In the genomic region with DNA sequence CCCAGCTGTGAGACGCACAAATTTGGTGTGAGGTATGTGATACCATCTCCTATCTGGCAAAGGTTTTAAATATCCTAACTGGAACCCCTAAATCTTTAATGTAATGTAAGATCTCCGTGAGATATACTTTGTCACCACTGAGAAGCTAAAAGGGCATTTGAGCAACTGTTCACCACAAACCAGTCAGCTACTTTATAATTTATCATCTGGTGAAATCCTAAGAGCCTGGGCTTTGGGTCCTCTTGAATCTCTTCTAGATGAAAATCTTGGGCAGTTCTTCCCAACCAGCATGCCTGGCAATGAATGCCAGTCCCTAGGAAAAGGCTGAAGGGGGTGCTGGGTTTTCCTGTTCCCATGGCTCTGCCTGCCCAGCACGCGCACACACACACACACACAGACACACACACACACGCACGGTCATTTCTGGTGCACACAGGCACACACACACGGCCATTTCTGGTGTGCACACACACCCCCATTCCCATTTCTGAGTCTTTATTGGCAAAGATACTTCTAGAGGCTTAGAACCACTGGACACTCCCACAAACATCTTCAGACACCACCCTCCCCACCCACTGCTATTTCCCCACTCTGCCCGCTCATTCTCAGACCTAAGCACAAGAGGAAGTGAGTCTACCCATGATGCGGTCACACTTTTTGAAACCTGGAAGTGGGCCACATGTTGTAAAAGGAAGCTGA, we compare ENCODE assay signal across 8 cellular contexts.
DNase-seq lines count a peak whose midpoint lies in the region; ATAC-seq and TF ChIP-seq lines count a peak whose summit lies in the region.

No MANE protein-coding gene starts in this region.

- peak; percentile 60 for ATAC-seq in GM18505 (IDR thresholded peaks at IDR 0.05; ENCODE audit: unreplicated experiment)
- ATAC-seq in HG02870 (IDR thresholded peaks at IDR 0.05; ENCODE audit: unreplicated experiment) = peak; percentile 42

- H3K4me2 ChIP-seq in OCI-LY7 (ENCODE audit: low read length) = peak overlapping the region; percentile 63

- no peak for TF ChIP-seq POLR2A in GM18505 (IDR thresholded peaks at IDR 0.05; ENCODE audit: borderline replicate concordance, extremely low read depth, insufficient read depth, insufficient read length)
- TF ChIP-seq POLR2A in uterus (IDR thresholded peaks at IDR 0.05) = no peak

- BruUV-seq in OCI-LY7 (replicated peaks; lab: Mats Ljungman, UMichigan) = no TSS peak

- DNase-seq in OCI-LY7 (ENCODE audit: low spot score) (peak; percentile 87), fibroblast of mammary gland (ENCODE audit: low read depth) (peak; percentile 100), renal cortical epithelial cell (ENCODE audit: low read depth) (peak; percentile 97), uterus (peak; percentile 69 to 88), NCI-H1048 (lab: John Stamatoyannopoulos, UW) (no peak)
- peak; percentile 55 for DNase-seq in activated T-cell treated with anti-CD3 and anti-CD28 coated beads, Interleukin-2, amount 50 U/mL, for 1 hour

- peaks cover 32% of the 10 kb centered on the region for H3K4me1 ChIP-seq in OCI-LY7 (ENCODE audit: insufficient read depth, low read length, poor library complexity, severe bottlenecking)
- H3K4me1 ChIP-seq in uterus = peaks cover 7 to 12% of the 10 kb centered on the region in 2 donors

- no peaks in the 10 kb centered on the region for H3K79me2 ChIP-seq in OCI-LY7 (ENCODE audit: insufficient read depth, low read depth, low read length)

- no peak overlapping the region for H3K27ac ChIP-seq in OCI-LY7 (ENCODE audit: low read depth, low read length, poor library complexity, severe bottlenecking)
- peak overlapping the region; percentile 45 to 52 for H3K27ac ChIP-seq in uterus

- POLR2A ChIA-PET in OCI-LY7 (lab: Charles Lee) = interaction anchor here (0.5 to 3.3 kb wide), 24 partner anchors 9 to 627 kb away, joined by 3 to 17 read pairs (median 4); no protein-coding TSS in a partner anchor

- intact Hi-C loops in OCI-LY7 (cut with micrococcal nuclease; ENCODE audit: unreplicated experiment) = no loop called here
- intact Hi-C loops in uterus (cut with DNase I; ENCODE audit: low total_unique reads) = no loop called here

- CTCF ChIA-PET in OCI-LY7 (lab: Charles Lee; ENCODE audit: unreplicated experiment) = interaction anchor here (0.8 kb wide), 1 partner anchor 15 kb away, joined by 3 read pairs; no protein-coding TSS in a partner anchor

- TF ChIP-seq CTCF in OCI-LY7 (conservative IDR thresholded peaks at IDR 0.05; ENCODE audit: low read length) (no peak), fibroblast of mammary gland (conservative IDR thresholded peaks at IDR 0.05; ENCODE audit: control insufficient read depth, insufficient read depth, low read depth, low read length) (no peak), uterus (IDR thresholded peaks at IDR 0.05) (no peak)

- H3K9me2 ChIP-seq in OCI-LY7 (ENCODE audit: insufficient read depth, low read length) = no peaks in the 10 kb centered on the region

- H3K9me3 ChIP-seq in OCI-LY7 (ENCODE audit: low read length) (no peaks in the 10 kb centered on the region), uterus (no peaks in the 10 kb centered on the region)

- H3K36me3 ChIP-seq in OCI-LY7 (ENCODE audit: insufficient read depth, low read length) (no peaks in the 10 kb centered on the region), uterus (no peaks in the 10 kb centered on the region)

- H4K20me1 ChIP-seq in OCI-LY7 (ENCODE audit: insufficient read depth, low read length) = no peaks in the 10 kb centered on the region

- no peaks in the 10 kb centered on the region for H3K27me3 ChIP-seq in uterus

- H3K4me3 ChIP-seq in OCI-LY7 (ENCODE audit: low read depth, low read length, poor library complexity, severe bottlenecking) (peak overlapping the region; percentile 26), fibroblast of mammary gland (ENCODE audit: control insufficient read depth, low read depth, low read length) (no peak overlapping the region), uterus (no peak overlapping the region)

- H2AFZ ChIP-seq in OCI-LY7 (ENCODE audit: low read length) = peak overlapping the region; percentile 88
